In the genomic region with DNA sequence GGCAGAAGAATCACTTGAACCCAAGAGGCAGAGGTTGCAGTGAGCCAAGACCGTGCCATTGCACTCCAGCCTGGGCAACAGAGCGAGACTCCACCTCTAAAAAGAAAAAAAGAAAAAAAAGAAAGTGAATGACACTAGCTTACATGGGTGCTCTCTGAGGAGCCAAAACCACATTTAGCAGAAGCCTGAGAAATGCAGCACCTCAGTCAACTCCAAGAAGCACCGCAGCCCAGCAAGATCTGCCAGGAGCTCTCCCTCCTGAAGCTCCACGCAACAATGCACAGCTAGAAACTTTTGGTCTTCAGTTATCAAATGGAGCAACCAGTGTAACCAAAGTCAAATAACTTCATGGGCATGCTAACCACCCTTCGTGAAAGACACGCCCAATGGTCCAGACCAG, we compare ENCODE assay signal across 29 cellular contexts.
"Had no signal": no experiment of that assay in that cellular context is flagged by ENCODE, and none has a peak within 500 bp of the region (broad histone marks: within the 10 kb centered on the region; RNA-seq: fewer than 3 reads in every experiment).

No MANE protein-coding gene starts in this region.

- H3K27ac ChIP-seq: ascending aorta, breast epithelium, cardiac muscle cell, coronary artery, dorsolateral prefrontal cortex, esophagus muscularis mucosa, foreskin keratinocyte, gastrocnemius medialis, heart left ventricle had no signal

- H3K9me3 ChIP-seq: ascending aorta, breast epithelium, esophagus muscularis mucosa, gastrocnemius medialis, heart left ventricle had no signal

- H3K36me3 ChIP-seq: ascending aorta, breast epithelium, cardiac muscle cell, esophagus muscularis mucosa, gastrocnemius medialis, heart left ventricle had no signal

- H3K4me3 ChIP-seq: ascending aorta, breast epithelium, cardiac muscle cell, coronary artery, dorsolateral prefrontal cortex, esophagus muscularis mucosa, gastrocnemius medialis, heart left ventricle had no signal

- DNase-seq: activated CD4-positive, alpha-beta memory T cell treated with anti-CD3 and anti-CD28 coated beads, Interleukin-2, amount 10 ng/mL, durations not matched to agents 7 days and 5 days; activated CD4-positive, alpha-beta T cell treated with anti-CD3 and anti-CD28 coated beads for 36 hours; activated CD4-positive, alpha-beta T cell treated with anti-CD3 and anti-CD28 coated beads, Interleukin-2, amount 10 ng/mL, durations not matched to agents 7 days and 5 days; activated CD4-positive, alpha-beta T cell treated with anti-CD3 and anti-CD28 coated beads, Interleukin-2, amount 50 U/mL, for 4 hours; activated CD4-positive, CD25-positive, alpha-beta regulatory T cell; activated CD4-positive, CD25-positive, alpha-beta regulatory T cell treated with anti-CD3 and anti-CD28 coated beads, Interleukin-2, amount 50 U/mL, for 72 hours; activated CD8-positive, alpha-beta memory T cell treated with anti-CD3 and anti-CD28 coated beads, Interleukin-2, amount 50 U/mL, for 48 hours; activated gamma-delta T cell; activated naive CD4-positive, alpha-beta T cell; activated naive CD4-positive, alpha-beta T cell treated with anti-CD3 and anti-CD28 coated beads, Interleukin-2, amount 10 ng/mL, durations not matched to agents 7 days and 5 days; activated naive CD8-positive, alpha-beta T cell treated with anti-CD3 and anti-CD28 coated beads, Interleukin-2, amount 10 ng/mL, durations not matched to agents 7 days and 5 days; activated T-cell treated with anti-CD3 and anti-CD28 coated beads for 4 hours; activated T-cell treated with anti-CD3 and anti-CD28 coated beads, Interleukin-2, amount 50 U/mL, for 24 hours; activated T-cell treated with anti-CD3 and anti-CD28 coated beads, Interleukin-2, amount 50 U/mL, for 72 hours; central memory CD4-positive, alpha-beta T cell; dorsolateral prefrontal cortex; effector memory CD4-positive, alpha-beta T cell; erythroblast; foreskin keratinocyte; gastrocnemius medialis; glutamatergic neuron; heart left ventricle; T-helper 2 cell had no signal

- ATAC-seq: activated CD4-positive, alpha-beta T cell treated with anti-CD3 and anti-CD28 coated beads for 36 hours; activated naive CD4-positive, alpha-beta T cell treated with anti-CD3 and anti-CD28 coated beads, Interleukin-2, amount 50 U/mL, for 72 hours; activated T-cell treated with anti-CD3 and anti-CD28 coated beads, Interleukin-2, amount 50 U/mL, for 72 hours; foreskin keratinocyte; gastrocnemius medialis; heart left ventricle had no signal

- H3K27me3 ChIP-seq: ascending aorta, breast epithelium, foreskin keratinocyte had no signal

- H3K4me1 ChIP-seq: ascending aorta, breast epithelium, esophagus muscularis mucosa, foreskin keratinocyte, gastrocnemius medialis had no signal
